In the genomic region with DNA sequence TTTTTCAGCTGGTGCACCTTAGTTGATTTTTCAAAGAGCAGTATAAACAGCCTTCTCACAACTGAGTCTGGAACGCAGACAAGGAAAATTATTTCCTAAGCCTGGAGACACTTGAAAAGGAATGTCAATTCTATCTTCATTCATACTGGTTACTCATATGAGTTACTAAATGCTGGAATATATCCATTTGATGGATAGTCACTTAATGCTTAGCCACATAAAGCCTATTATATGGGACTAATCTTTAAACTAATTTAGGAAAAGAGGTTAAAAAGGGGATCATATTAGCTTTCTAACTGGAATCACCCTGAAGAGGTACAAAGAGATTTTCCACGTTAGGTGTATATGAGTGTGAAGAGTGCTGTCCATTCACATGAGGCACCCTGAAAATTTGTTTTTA, we compare ENCODE assay signal across 18 cellular contexts. TPM values are rescaled to one million over a fixed set of nuclear protein-coding genes. Genes with fewer than 3 reads are reported as not detected.
A peak's percentile ranks its signal among the peaks of the same experiment; 100 is the strongest.
DNase-seq lines count a peak whose midpoint lies in the region; ATAC-seq and TF ChIP-seq lines count a peak whose summit lies in the region.
"Had no signal": no experiment of that assay in that cellular context is flagged by ENCODE, and none has a peak within 500 bp of the region (broad histone marks: within the 10 kb centered on the region; RNA-seq: fewer than 3 reads in every experiment).

No MANE protein-coding gene starts in this region.

- H3K36me3 ChIP-seq in Caco-2 (ENCODE audit: control insufficient read depth, insufficient read depth, low read length), result no peaks in the 10 kb centered on the region
- H3K36me3 ChIP-seq in esophagus muscularis mucosa, result no peaks in the 10 kb centered on the region
- no peaks in the 10 kb centered on the region for H3K36me3 ChIP-seq in gastrocnemius medialis

- POLR2A ChIA-PET in Caco-2 (lab: Charles Lee), result interaction anchor here (2.2 kb wide), 1 partner anchor 18 kb away, joined by 19 read pairs; no protein-coding TSS in a partner anchor

- H3K27ac ChIP-seq in esophagus muscularis mucosa (replicated peaks in 1 of 4), result peak overlapping the region; percentile 96 to 100 (median 99)
- H3K27ac ChIP-seq in gastrocnemius medialis, result peak overlapping the region in 2 of 4 donors; percentile 95 to 97
- H3K27ac ChIP-seq: C4-2B, PC-9 had no signal

- H3K9me3 Mint-ChIP-seq in Caco-2 (ENCODE audit: unreplicated experiment) (no peaks in the 10 kb centered on the region), progenitor cell of endocrine pancreas (ENCODE audit: low read depth) (no peaks in the 10 kb centered on the region)

- 51% methylated on average over 2 of the region's 2 CpGs for WGBS in esophagus muscularis mucosa

- H3K4me1 Mint-ChIP-seq in Caco-2 (ENCODE audit: low read depth, unreplicated experiment) (peaks cover 27% of the 10 kb centered on the region), progenitor cell of endocrine pancreas (ENCODE audit: low read depth) (peaks cover 75% of the 10 kb centered on the region)

- peak overlapping the region; percentile 22 for H3K4me3 Mint-ChIP-seq in Caco-2 (ENCODE audit: unreplicated experiment)
- H3K4me3 Mint-ChIP-seq in progenitor cell of endocrine pancreas (ENCODE audit: low read depth), result peak overlapping the region; percentile 37

- in situ Hi-C loops in gastrocnemius medialis (cut with MboI; ENCODE audit: low sequenced_read_pairs in 4 of 4), result no loop called here

- ATAC-seq in gastrocnemius medialis (no peak), HG03439 (IDR thresholded peaks at IDR 0.05; ENCODE audit: unreplicated experiment) (no peak)
- ATAC-seq: A549, Right ventricle myocardium inferior had no signal

- H3K27me3 Mint-ChIP-seq in Caco-2 (ENCODE audit: insufficient read depth, unreplicated experiment) (no peaks in the 10 kb centered on the region), progenitor cell of endocrine pancreas (no peaks in the 10 kb centered on the region)

- CTCF ChIA-PET in Caco-2 (lab: Charles Lee), result no interaction called here

- no peak for DNase-seq in Caco-2
- peak; percentile 32 for DNase-seq in NCI-H82 (lab: John Stamatoyannopoulos, UW)
- DNase-seq in esophagus muscularis mucosa (ENCODE audit: extremely low spot score), result no peak
- DNase-seq in progenitor cell of endocrine pancreas (ENCODE audit: low spot score, unreplicated experiment), result no peak
- no peak for DNase-seq in ecto neural progenitor cell (ENCODE audit: low spot score)
- DNase-seq in gastrocnemius medialis, result no peak
- DNase-seq: COR-L47, GOT3, KG1, NCI-H1092, NCI-H1694 treated with DMSO at 0.1 percent for 48 hours, NCI-H345, PC-9 had no signal

- no peak for TF ChIP-seq POLR2A in esophagus muscularis mucosa (IDR thresholded peaks at IDR 0.05; ENCODE audit: low read depth)
- TF ChIP-seq POLR2A in gastrocnemius medialis (IDR thresholded peaks at IDR 0.05), result no peak

- H3K27ac Mint-ChIP-seq in Caco-2 (ENCODE audit: unreplicated experiment), result no peak overlapping the region
- H3K27ac Mint-ChIP-seq in progenitor cell of endocrine pancreas, result no peak overlapping the region

- TF ChIP-seq CTCF in Caco-2 (IDR thresholded peaks at IDR 0.05; ENCODE audit: insufficient read depth in 1 of 2, low read depth in 1 of 2, low read length in 1 of 2, severe bottlenecking in 1 of 2, unreplicated experiment in 1 of 2) (no peak), esophagus muscularis mucosa (IDR thresholded peaks at IDR 0.05) (no peak), progenitor cell of endocrine pancreas (IDR thresholded peaks at IDR 0.05; ENCODE audit: unreplicated experiment) (no peak), gastrocnemius medialis (IDR thresholded peaks at IDR 0.05 in 4 of 5, conservative IDR thresholded peaks at IDR 0.05 in 1 of 5) (no peak)

- H3K4me3 ChIP-seq in Caco-2 (ENCODE audit: low read depth, low read length) (no peak overlapping the region), esophagus muscularis mucosa (peak overlapping the region in 1 of 4 donors; percentile 88), gastrocnemius medialis (no peak overlapping the region)
- H3K4me3 ChIP-seq: A549, PC-9 had no signal

- H3K4me1 ChIP-seq in Caco-2 (peaks cover 29% of the 10 kb centered on the region), esophagus muscularis mucosa (peaks cover 0 to 85% (median 82%) of the 10 kb centered on the region in 4 donors), gastrocnemius medialis (peaks cover 61 to 64% of the 10 kb centered on the region in 2 donors)

- H3K9me3 ChIP-seq in Caco-2 (no peaks in the 10 kb centered on the region), esophagus muscularis mucosa (no peaks in the 10 kb centered on the region), gastrocnemius medialis (no peaks in the 10 kb centered on the region)
- H3K9me3 ChIP-seq: A549 had no signal

- BruUV-seq in Caco-2 (replicated peaks; lab: Mats Ljungman, UMichigan), result no TSS peak

- TF ChIP-seq EP300 in esophagus muscularis mucosa (IDR thresholded peaks at IDR 0.05), result no peak

- H3K27me3 ChIP-seq in Caco-2 (replicated peaks; ENCODE audit: control insufficient read depth, insufficient read depth, low read length) (no peaks in the 10 kb centered on the region), esophagus muscularis mucosa (no peaks in the 10 kb centered on the region), gastrocnemius medialis (no peaks in the 10 kb centered on the region)

- no peaks in the 10 kb centered on the region for H3K36me3 Mint-ChIP-seq in Caco-2 (ENCODE audit: insufficient read depth, unreplicated experiment)
- H3K36me3 Mint-ChIP-seq in progenitor cell of endocrine pancreas (ENCODE audit: insufficient read depth), result peaks cover 4% of the 10 kb centered on the region

- intact Hi-C loops in Caco-2 (cut with micrococcal nuclease; ENCODE audit: unreplicated experiment) (no loop called here), esophagus muscularis mucosa (cut with DNase I) (no loop called here), gastrocnemius medialis (cut with DNase I; ENCODE audit: low total_unique reads) (loop anchor here (5.0 kb wide), 1 partner anchor 35 kb away; a partner anchor contains a TSS)

RNA-seq across cellular contexts. Expression of a gene that starts 1.7 kb away (rescaled TPM):
- total RNA-seq in Caco-2 (2022) (4.8 and 5.5 TPM in 2 replicates), esophagus muscularis mucosa (10 to 100 TPM; 12.5 to 26.8 (median 18.1) TPM), progenitor cell of endocrine pancreas (13.7 TPM in 2 replicates), gastrocnemius medialis (1 to 10 TPM; 1.7 to 4.2 (median 2.9) TPM)
- total RNA-seq: G401, PC-9 had no signal

RNA-seq across cellular contexts. Expression of a gene that starts 11.3 kb away (rescaled TPM):
- total RNA-seq in Caco-2 (2022) (4.3 and 4.9 TPM in 2 replicates), esophagus muscularis mucosa (10 to 100 TPM in 3 of 4 donors, 1 to 10 TPM in 1; 7.8 to 24.8 (median 14.7) TPM), progenitor cell of endocrine pancreas (12.6 and 18.1 TPM in 2 replicates), gastrocnemius medialis (1 to 10 TPM; 2.7 to 7.1 (median 7.0) TPM)
- total RNA-seq: Right ventricle myocardium inferior had no signal

RNA-seq across cellular contexts. Expression of a gene that starts 15.4 kb away (rescaled TPM):
- total RNA-seq in Caco-2 (2022) (5.6 and 8.1 TPM in 2 replicates), esophagus muscularis mucosa (under 1 TPM in 2 of 4 donors, not detected in 2; 0.66 to 0.92 TPM), progenitor cell of endocrine pancreas (0.38 TPM in 1 of 2 replicates, not detected in the other), gastrocnemius medialis (1 to 10 TPM; 2.6 to 5.6 (median 4.2) TPM)
- total RNA-seq: Right ventricle myocardium inferior had no signal

RNA-seq across cellular contexts. Expression of a gene that starts 20.2 kb away (rescaled TPM):
- total RNA-seq in Caco-2 (2022) (19.9 and 22.6 TPM in 2 replicates), esophagus muscularis mucosa (10 to 100 TPM; 10.2 to 16.6 (median 13.8) TPM), progenitor cell of endocrine pancreas (77.4 and 85.5 TPM in 2 replicates), gastrocnemius medialis (1 to 10 TPM in 3 of 4 donors, under 1 TPM in 1; 0.53 to 6.2 (median 3.0) TPM)
- total RNA-seq: Right ventricle myocardium inferior had no signal

RNA-seq across cellular contexts. Expression of a gene that starts 24.3 kb away (rescaled TPM):
- total RNA-seq in Caco-2 (2022) (19.7 and 19.9 TPM in 2 replicates), esophagus muscularis mucosa (1 to 10 TPM in 1 of 4 donors, under 1 TPM in 3; 0.33 to 1.7 (median 0.49) TPM), progenitor cell of endocrine pancreas (1.4 and 1.5 TPM in 2 replicates), gastrocnemius medialis (10 to 100 TPM in 1 of 4 donors, 1 to 10 TPM in 3; 5.3 to 12.8 (median 8.6) TPM)
- total RNA-seq: PC-9, Right ventricle myocardium inferior had no signal
